Comparison of ENCODE assay signal across 2 cellular contexts in genomic region chr1:31868862-31869261, GRCh38.
TF ChIP-seq lines count a peak whose summit lies in the region.

No MANE protein-coding gene starts in this region.

TF ChIP-seq in HepG2, 621 proteins besides CTCF, POLR2A, EP300 and RAD21:
- no peak for TF ChIP-seq ZNF280D (CRISPR knock-in tag; IDR thresholded peaks at IDR 0.05)
- peak; percentile 76 for TF ChIP-seq ZNF629 (CRISPR knock-in tag; conservative IDR thresholded peaks at IDR 0.05)

TF ChIP-seq in K562, 482 proteins besides CTCF, POLR2A, EP300 and RAD21:
- peak; percentile 77 to 84 for TF ChIP-seq KDM1A (IDR thresholded peaks at IDR 0.05)
- peak; percentile 55; the same call in 1 of the 2 replicates for TF ChIP-seq CBX1 (IDR thresholded peaks at IDR 0.05; ENCODE audit: low read depth)
- TF ChIP-seq SMARCA5 (IDR thresholded peaks at IDR 0.05) = 0 out of 2 replicates have a peak, but pooled peaks have one; percentile 44
- TF ChIP-seq EGR1 (conservative IDR thresholded peaks at IDR 0.05) = no peak
- peak; percentile 89 for TF ChIP-seq CHD4 (IDR thresholded peaks at IDR 0.05; ENCODE audit: insufficient read depth, insufficient replicate concordance, low read depth, low read length, poor library complexity, severe bottlenecking)
- peak; percentile 71; the same call in 1 of the 2 replicates for TF ChIP-seq HDAC2 (IDR thresholded peaks at IDR 0.05)
- peak; percentile 92 for TF ChIP-seq ADNP (tag; IDR thresholded peaks at IDR 0.05)
- TF ChIP-seq PTBP1 (IDR thresholded peaks at IDR 0.05; ENCODE audit: low read depth, low read length) = no peak
- peak; percentile 98 for TF ChIP-seq RBM25 (IDR thresholded peaks at IDR 0.05; ENCODE audit: low read depth, low read length, severe bottlenecking)
- peak; percentile 96 for TF ChIP-seq BCOR (IDR thresholded peaks at IDR 0.05)
- TF ChIP-seq RCOR1 (IDR thresholded peaks at IDR 0.05; ENCODE audit: borderline replicate concordance in 1 of 2, low read depth in 2 of 2, low read length in 2 of 2) = peak in 1 of 2 experiments; percentile 63; a peak in 1 of 4 replicates
TF ChIP-seq in K562: peak in this region for 9.
